Comparison of ENCODE assay signal across 19 cellular contexts in the genomic region with DNA sequence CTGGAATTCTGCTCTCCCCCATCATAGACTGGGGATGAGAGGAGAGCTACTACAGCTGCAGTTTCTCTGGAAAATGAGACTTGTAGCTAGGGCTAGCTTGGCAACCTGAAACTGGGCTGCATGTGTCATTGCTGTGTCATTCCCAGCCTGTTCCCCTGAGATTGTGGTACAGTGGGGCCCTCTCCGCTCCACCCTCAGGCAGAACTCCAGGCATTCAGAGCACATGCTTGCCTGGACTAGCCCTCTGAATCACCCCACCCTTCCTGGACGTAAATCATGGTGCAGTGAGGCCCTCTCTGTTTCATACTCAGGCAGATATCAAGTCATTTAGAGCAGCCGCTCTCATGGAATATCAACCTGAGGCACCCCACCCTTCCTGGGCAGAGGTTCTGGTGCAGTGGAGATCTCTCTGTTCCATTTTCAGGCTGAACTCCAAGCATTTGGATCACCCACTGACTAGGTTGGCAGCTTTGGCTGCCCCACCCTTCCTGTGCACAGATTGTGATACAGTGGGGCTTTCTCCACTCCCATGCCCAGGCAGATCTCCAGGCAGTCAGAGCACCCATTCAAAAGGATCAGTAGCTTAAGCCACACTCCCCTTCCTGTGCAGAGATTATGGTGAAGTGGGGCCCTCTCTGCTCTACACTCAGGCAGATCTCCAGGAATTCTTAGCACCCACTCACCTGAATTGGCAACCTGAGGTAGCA.
DNase-seq lines count a peak whose midpoint lies in the region; ATAC-seq, FAIRE-seq and TF ChIP-seq lines count a peak whose summit lies in the region.
"Had no signal": no experiment of that assay in that cellular context is flagged by ENCODE, and none has a peak within 500 bp of the region (broad histone marks: within the 10 kb centered on the region; RNA-seq: fewer than 3 reads in every experiment).

No MANE protein-coding gene starts in this region.

- no peak overlapping the region for H3K27ac Mint-ChIP-seq in astrocyte (ENCODE audit: unreplicated experiment)
- H3K27ac Mint-ChIP-seq: activated CD8-positive, alpha-beta T cell treated with anti-CD3 and anti-CD28 coated beads for 36 hours; activated naive CD8-positive, alpha-beta T cell treated with anti-CD3 and anti-CD28 coated beads, Interleukin-2, amount 10 ng/mL, durations not matched to agents 7 days and 5 days; activated T-cell treated with anti-CD3 and anti-CD28 coated beads, Interleukin-2, amount 50 U/mL, for 72 hours; CD4-positive, alpha-beta T cell; endodermal cell; natural killer cell treated with Interleukin-12 subunit alpha and Interleukin-12 subunit beta and Interleukin-15 and Interleukin-18, amount 100 ng/mL, for 72 hours; progenitor cell of endocrine pancreas had no signal

- WGBS in prostate gland, result 76% methylated on average over 3 of the region's 3 CpGs

- intact Hi-C loops in prostate gland (cut with DNase I), result no loop called here

- no peak for TF ChIP-seq POLR2A in prostate gland (IDR thresholded peaks at IDR 0.05)

- H3K9me3 Mint-ChIP-seq in astrocyte (ENCODE audit: unreplicated experiment), result peaks cover 19% of the 10 kb centered on the region

- DNase-seq in HS-5 (ENCODE audit: low read depth) (peak; percentile 88), astrocyte (ENCODE audit: low read depth) (peak; percentile 34), foreskin keratinocyte (peak; percentile 99 to 100), prostate gland (ENCODE audit: low spot score) (no peak), left lobe of liver (ENCODE audit: low spot score) (no peak), superior temporal gyrus (ENCODE audit: extremely low spot score) (no peak)
- DNase-seq: activated naive CD8-positive, alpha-beta T cell treated with anti-CD3 and anti-CD28 coated beads, Interleukin-2, amount 10 ng/mL, durations not matched to agents 7 days and 5 days; CD4-positive, alpha-beta T cell; cerebellar nuclear complex; DMS79 treated with DMSO at 0.1 percent for 48 hours; stimulated activated naive CD4-positive, alpha-beta T cell had no signal

- H3K27me3 Mint-ChIP-seq in astrocyte (ENCODE audit: low read depth, unreplicated experiment), result no peaks in the 10 kb centered on the region
- H3K27me3 Mint-ChIP-seq: activated naive CD8-positive, alpha-beta T cell treated with anti-CD3 and anti-CD28 coated beads, Interleukin-2, amount 10 ng/mL, durations not matched to agents 7 days and 5 days; CD4-positive, alpha-beta T cell; natural killer cell treated with Interleukin-12 subunit alpha and Interleukin-12 subunit beta and Interleukin-15 and Interleukin-18, amount 100 ng/mL, for 72 hours; progenitor cell of endocrine pancreas had no signal

- no peaks in the 10 kb centered on the region for H3K36me3 Mint-ChIP-seq in astrocyte (ENCODE audit: low read depth, unreplicated experiment)
- H3K36me3 Mint-ChIP-seq: activated naive CD8-positive, alpha-beta T cell treated with anti-CD3 and anti-CD28 coated beads, Interleukin-2, amount 10 ng/mL, durations not matched to agents 7 days and 5 days; natural killer cell treated with Interleukin-12 subunit alpha and Interleukin-12 subunit beta and Interleukin-15 and Interleukin-18, amount 100 ng/mL, for 72 hours had no signal

- TF ChIP-seq CTCF in astrocyte (IDR thresholded peaks at IDR 0.05; ENCODE audit: insufficient read depth, low read depth, low read length), result no peak
- TF ChIP-seq CTCF in foreskin keratinocyte (conservative IDR thresholded peaks at IDR 0.05), result peak; percentile 56
- TF ChIP-seq CTCF in prostate gland (IDR thresholded peaks at IDR 0.05), result no peak

- H3K4me2 ChIP-seq in astrocyte (ENCODE audit: low read length), result no peak overlapping the region
- H3K4me2 ChIP-seq: A549 had no signal

- H3K4me1 Mint-ChIP-seq in astrocyte (ENCODE audit: low read depth, unreplicated experiment), result peaks cover 3% of the 10 kb centered on the region
- H3K4me1 Mint-ChIP-seq: activated naive CD8-positive, alpha-beta T cell treated with anti-CD3 and anti-CD28 coated beads, Interleukin-2, amount 10 ng/mL, durations not matched to agents 7 days and 5 days; endodermal cell had no signal

- FAIRE-seq in astrocyte (lab: Jason Lieb, UNC), result no peak
- FAIRE-seq: A549 had no signal

- H4K20me1 ChIP-seq in astrocyte (ENCODE audit: insufficient read depth, low read length), result no peaks in the 10 kb centered on the region

- H3K4me1 ChIP-seq in ACC112 (ENCODE audit: control insufficient read depth, insufficient read depth, low read length, unreplicated experiment) (peaks cover 6% of the 10 kb centered on the region), astrocyte (ENCODE audit: insufficient read depth, low read length) (no peaks in the 10 kb centered on the region), foreskin keratinocyte (peaks cover 12% of the 10 kb centered on the region), prostate gland (replicated peaks) (no peaks in the 10 kb centered on the region)
- H3K4me1 ChIP-seq: A549 had no signal

- H3K4me3 ChIP-seq in ACC112 (ENCODE audit: low read depth, low read length) (peak overlapping the region; percentile 19; the same call in 1 of the 2 replicates), astrocyte (ENCODE audit: insufficient read depth, low read depth, low read length) (no peak overlapping the region), prostate gland (no peak overlapping the region)
- H3K4me3 ChIP-seq: A549 had no signal

- no peak overlapping the region for H3K9ac ChIP-seq in astrocyte (ENCODE audit: low read length)

- no peak overlapping the region for H3K4me3 Mint-ChIP-seq in astrocyte (ENCODE audit: unreplicated experiment)
- H3K4me3 Mint-ChIP-seq: activated CD8-positive, alpha-beta T cell treated with anti-CD3 and anti-CD28 coated beads for 36 hours; activated naive CD8-positive, alpha-beta T cell treated with anti-CD3 and anti-CD28 coated beads, Interleukin-2, amount 10 ng/mL, durations not matched to agents 7 days and 5 days; activated T-cell treated with anti-CD3 and anti-CD28 coated beads, Interleukin-2, amount 50 U/mL, for 72 hours; CD4-positive, alpha-beta T cell; endodermal cell; natural killer cell treated with Interleukin-12 subunit alpha and Interleukin-12 subunit beta and Interleukin-15 and Interleukin-18, amount 100 ng/mL, for 72 hours had no signal

- H2AFZ ChIP-seq in ACC112 (ENCODE audit: low read length, unreplicated experiment) (no peak overlapping the region), astrocyte (ENCODE audit: low read depth, low read length) (peak overlapping the region; percentile 37)

- H3K27ac ChIP-seq in ACC112 (ENCODE audit: low read depth, low read length) (peak overlapping the region; percentile 76), astrocyte (ENCODE audit: low read depth, low read length) (no peak overlapping the region), foreskin keratinocyte (peak overlapping the region; percentile 98), prostate gland (no peak overlapping the region)
- H3K27ac ChIP-seq: A549 had no signal

- ATAC-seq in foreskin keratinocyte (peak; percentile 95), GM19328 (IDR thresholded peaks at IDR 0.05; ENCODE audit: unreplicated experiment) (no peak), left lobe of liver (no peak)

- H3K36me3 ChIP-seq in ACC112 (ENCODE audit: insufficient read depth, low read length) (no peaks in the 10 kb centered on the region; the same call in 1 of the 2 replicates), astrocyte (ENCODE audit: insufficient read depth, low read length) (no peaks in the 10 kb centered on the region), prostate gland (no peaks in the 10 kb centered on the region)

- H3K79me2 ChIP-seq in ACC112 (ENCODE audit: control insufficient read depth, insufficient read depth, low read length, unreplicated experiment) (no peaks in the 10 kb centered on the region), astrocyte (ENCODE audit: insufficient read depth, low read length) (no peaks in the 10 kb centered on the region)

- H3K27me3 ChIP-seq in ACC112 (ENCODE audit: insufficient read depth, low read length) (no peaks in the 10 kb centered on the region), astrocyte (ENCODE audit: insufficient read depth, low read length) (no peaks in the 10 kb centered on the region), foreskin keratinocyte (no peaks in the 10 kb centered on the region), prostate gland (replicated peaks; ENCODE audit: insufficient read depth) (no peaks in the 10 kb centered on the region)

- peaks cover 10% of the 10 kb centered on the region for H3K9me3 ChIP-seq in astrocyte (ENCODE audit: insufficient read depth, low read depth, low read length)
- no peaks in the 10 kb centered on the region for H3K9me3 ChIP-seq in prostate gland

Comparison
In these comparisons a context has a peak if more than half of its experiments do, and no peak if none do; other contexts are left out.
1. H3K27ac ChIP-seq: peak in ACC112 (single experiment) and foreskin keratinocyte (single experiment); none in astrocyte (single experiment) and prostate gland (0 of 2).
2. DNase-seq: peak in HS-5 (single experiment), astrocyte (single experiment) and foreskin keratinocyte (2 of 2); none in prostate gland (single experiment), left lobe of liver (single experiment) and superior temporal gyrus (single experiment).